Comparison of ENCODE assay signal across 1 cellular context in the genomic region with DNA sequence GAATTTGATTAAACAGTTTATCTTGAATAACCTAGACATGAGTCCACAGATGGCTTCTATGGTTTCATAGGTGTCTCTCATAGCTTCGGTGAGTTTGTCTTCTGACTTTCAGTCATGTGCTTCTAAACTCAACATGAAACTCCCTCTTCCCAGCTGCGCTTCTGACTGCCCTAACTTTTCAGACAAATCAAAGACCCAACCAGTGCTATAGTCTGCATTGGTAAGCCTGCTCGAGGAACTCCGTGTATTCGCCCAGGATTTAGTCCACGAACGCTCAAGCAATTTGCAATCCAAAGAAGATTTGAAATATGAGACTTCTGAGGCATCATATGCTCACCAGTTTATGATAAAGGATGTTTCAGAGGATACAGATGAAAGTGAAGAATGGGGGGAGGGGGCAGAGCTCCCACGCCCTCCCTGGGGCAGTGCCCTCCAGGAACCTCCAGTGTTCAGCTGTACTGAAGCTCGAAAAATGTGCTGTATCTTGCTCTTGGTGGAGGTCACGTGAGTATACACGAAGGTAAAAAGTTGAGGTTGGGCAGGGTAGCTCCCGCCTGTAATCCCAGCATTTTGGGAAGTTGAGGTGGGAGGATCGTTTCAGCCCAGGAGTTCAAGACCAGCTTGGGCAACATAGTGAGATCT.
A peak's percentile ranks its signal among the peaks of the same experiment; 100 is the strongest.
TF ChIP-seq lines count a peak whose summit lies in the region.

No MANE protein-coding gene starts in this region.

TF ChIP-seq in K562, 482 proteins besides CTCF, POLR2A, EP300 and RAD21:
- TF ChIP-seq EHMT2 (IDR thresholded peaks at IDR 0.05) (no peak), ZFPM2 (CRISPR knock-in tag; IDR thresholded peaks at IDR 0.05) (no peak), DACH1 (IDR thresholded peaks at IDR 0.05; ENCODE audit: partially characterized antibody) (no peak)
- TF ChIP-seq, protein P1, sequence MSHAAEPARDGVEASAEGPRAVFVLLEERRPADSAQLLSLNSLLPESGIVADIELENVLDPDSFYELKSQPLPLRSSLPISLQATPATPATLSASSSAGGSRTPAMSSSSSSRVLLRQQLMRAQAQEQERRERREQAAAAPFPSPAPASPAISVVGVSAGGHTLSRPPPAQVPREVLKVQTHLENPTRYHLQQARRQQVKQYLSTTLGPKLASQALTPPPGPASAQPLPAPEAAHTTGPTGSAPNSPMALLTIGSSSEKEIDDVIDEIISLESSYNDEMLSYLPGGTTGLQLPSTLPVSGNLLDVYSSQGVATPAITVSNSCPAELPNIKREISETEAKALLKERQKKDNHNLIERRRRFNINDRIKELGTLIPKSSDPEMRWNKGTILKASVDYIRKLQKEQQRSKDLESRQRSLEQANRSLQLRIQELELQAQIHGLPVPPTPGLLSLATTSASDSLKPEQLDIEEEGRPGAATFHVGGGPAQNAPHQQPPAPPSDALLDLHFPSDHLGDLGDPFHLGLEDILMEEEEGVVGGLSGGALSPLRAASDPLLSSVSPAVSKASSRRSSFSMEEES (CRISPR knock-in tag; IDR thresholded peaks at IDR 0.05): 0 out of 2 replicates have a peak, but pooled peaks have one; percentile 10
- TF ChIP-seq, protein P2, sequence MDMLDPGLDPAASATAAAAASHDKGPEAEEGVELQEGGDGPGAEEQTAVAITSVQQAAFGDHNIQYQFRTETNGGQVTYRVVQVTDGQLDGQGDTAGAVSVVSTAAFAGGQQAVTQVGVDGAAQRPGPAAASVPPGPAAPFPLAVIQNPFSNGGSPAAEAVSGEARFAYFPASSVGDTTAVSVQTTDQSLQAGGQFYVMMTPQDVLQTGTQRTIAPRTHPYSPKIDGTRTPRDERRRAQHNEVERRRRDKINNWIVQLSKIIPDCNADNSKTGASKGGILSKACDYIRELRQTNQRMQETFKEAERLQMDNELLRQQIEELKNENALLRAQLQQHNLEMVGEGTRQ (CRISPR knock-in tag; IDR thresholded peaks at IDR 0.05): 0 out of 2 replicates have a peak, but pooled peaks have one; percentile 12
